In genomic region chr10:87242192-87242591, GRCh38 we compare ENCODE assay signal across 6 cellular contexts. TPM values are rescaled to one million over a fixed set of nuclear protein-coding genes. Genes with fewer than 3 reads are reported as not detected.
A peak's percentile ranks its signal among the peaks of the same experiment; 100 is the strongest.
DNase-seq lines count a peak whose midpoint lies in the region; ATAC-seq and FAIRE-seq lines count a peak whose summit lies in the region.
"Not testable (repeated sequence)": the region's sequence is repeated elsewhere in the genome, so short reads cannot be mapped to it uniquely, and the experiment has no call there.

No MANE protein-coding gene starts in this region.

- not testable (repeated sequence) for H3K4me1 Mint-ChIP-seq in activated CD4-positive, alpha-beta T cell treated with anti-CD3 and anti-CD28 coated beads for 36 hours; stimulated activated effector memory CD8-positive, alpha-beta T cell treated with anti-CD3 and anti-CD28 coated beads, Interleukin-12 subunit alpha, Interleukin-12 subunit beta, amount 100 ng/mL, for 72 hours

- H3K9me3 Mint-ChIP-seq in activated CD4-positive, alpha-beta T cell treated with anti-CD3 and anti-CD28 coated beads for 36 hours (ENCODE audit: low read depth); stimulated activated effector memory CD8-positive, alpha-beta T cell treated with anti-CD3 and anti-CD28 coated beads, Interleukin-12 subunit alpha, Interleukin-12 subunit beta, amount 100 ng/mL, for 72 hours: not testable (repeated sequence)

- intact Hi-C loops in activated CD4-positive, alpha-beta T cell treated with anti-CD3 and anti-CD28 coated beads for 36 hours (cut with DNase I, micrococcal nuclease) = not testable (repeated sequence)

- ATAC-seq in activated CD4-positive, alpha-beta T cell treated with anti-CD3 and anti-CD28 coated beads for 36 hours = peak; percentile 33
- ATAC-seq in esophagus mucosa = peak; percentile 53
- ATAC-seq in stimulated activated effector memory CD8-positive, alpha-beta T cell treated with anti-CD3 and anti-CD28 coated beads, Interleukin-12 subunit alpha, Interleukin-12 subunit beta, amount 100 ng/mL, for 72 hours = peak; percentile 61

- CTCF ChIA-PET in activated CD4-positive, alpha-beta T cell treated with anti-CD3 and anti-CD28 coated beads for 36 hours (lab: Charles Lee) = not testable (repeated sequence)

- not testable (repeated sequence) for H3K36me3 Mint-ChIP-seq in activated CD4-positive, alpha-beta T cell treated with anti-CD3 and anti-CD28 coated beads for 36 hours (ENCODE audit: low read depth); stimulated activated effector memory CD8-positive, alpha-beta T cell treated with anti-CD3 and anti-CD28 coated beads, Interleukin-12 subunit alpha, Interleukin-12 subunit beta, amount 100 ng/mL, for 72 hours

- peak; percentile 14 for FAIRE-seq in colon (lab: Jason Lieb, UNC)

- not testable (repeated sequence) for H3K27me3 Mint-ChIP-seq in activated CD4-positive, alpha-beta T cell treated with anti-CD3 and anti-CD28 coated beads for 36 hours

- POLR2A ChIA-PET in activated CD4-positive, alpha-beta T cell treated with anti-CD3 and anti-CD28 coated beads for 36 hours (lab: Charles Lee) = not testable (repeated sequence)

- not testable (repeated sequence) for H3K4me3 Mint-ChIP-seq in activated CD4-positive, alpha-beta T cell treated with anti-CD3 and anti-CD28 coated beads for 36 hours; stimulated activated effector memory CD8-positive, alpha-beta T cell treated with anti-CD3 and anti-CD28 coated beads, Interleukin-12 subunit alpha, Interleukin-12 subunit beta, amount 100 ng/mL, for 72 hours

- DNase-seq in activated CD4-positive, alpha-beta T cell treated with anti-CD3 and anti-CD28 coated beads for 36 hours; stimulated activated effector memory CD8-positive, alpha-beta T cell treated with anti-CD3 and anti-CD28 coated beads, Interleukin-12 subunit alpha, Interleukin-12 subunit beta, amount 100 ng/mL, for 72 hours (ENCODE audit: low spot score in 2 of 2): not testable (repeated sequence)
- DNase-seq in amniotic epithelial cell (ENCODE audit: low read depth) (peak; percentile 2), iris pigment epithelial cell (ENCODE audit: low read depth) (peak; percentile 3)

- not testable (repeated sequence) for H3K27ac Mint-ChIP-seq in activated CD4-positive, alpha-beta T cell treated with anti-CD3 and anti-CD28 coated beads for 36 hours; stimulated activated effector memory CD8-positive, alpha-beta T cell treated with anti-CD3 and anti-CD28 coated beads, Interleukin-12 subunit alpha, Interleukin-12 subunit beta, amount 100 ng/mL, for 72 hours

RNA-seq across cellular contexts. Expression of gene NUTM2A, which starts 16.9 kb away (rescaled TPM):
- under 1 TPM; 0.39 to 0.64 TPM for total RNA-seq in activated CD4-positive, alpha-beta T cell treated with anti-CD3 and anti-CD28 coated beads for 36 hours
- total RNA-seq in esophagus mucosa = 0.40 TPM
